ENCODE assay signal across 22 cellular contexts in genomic region chr5:81192351-81192750, GRCh38. TPM values are rescaled to one million over a fixed set of nuclear protein-coding genes. Genes with fewer than 3 reads are reported as not detected.
A peak's percentile ranks its signal among the peaks of the same experiment; 100 is the strongest.
DNase-seq lines count a peak whose midpoint lies in the region; ATAC-seq lines count a peak whose summit lies in the region.
"Had no signal": no experiment of that assay in that cellular context is flagged by ENCODE, and none has a peak within 500 bp of the region (broad histone marks: within the 10 kb centered on the region; RNA-seq: fewer than 3 reads in every experiment).

No MANE protein-coding gene starts in this region.

- H3K27ac Mint-ChIP-seq in activated naive CD8-positive, alpha-beta T cell: peak overlapping the region; percentile 6
- H3K27ac Mint-ChIP-seq in activated naive CD8-positive, alpha-beta T cell treated with anti-CD3 and anti-CD28 coated beads, Interleukin-2, amount 50 U/mL, for 24 hours: no peak overlapping the region
- H3K27ac Mint-ChIP-seq in T-helper 17 cell: peak overlapping the region; percentile 69
- H3K27ac Mint-ChIP-seq: HFFc6 had no signal

- no peaks in the 10 kb centered on the region for H3K27me3 ChIP-seq in MG63

- H3K4me3 Mint-ChIP-seq in activated naive CD8-positive, alpha-beta T cell: no peak overlapping the region
- H3K4me3 Mint-ChIP-seq in activated naive CD8-positive, alpha-beta T cell treated with anti-CD3 and anti-CD28 coated beads, Interleukin-2, amount 50 U/mL, for 24 hours: no peak overlapping the region
- H3K4me3 Mint-ChIP-seq in T-helper 17 cell: no peak overlapping the region
- H3K4me3 Mint-ChIP-seq: HFFc6 had no signal

- H3K4me1 Mint-ChIP-seq in activated naive CD8-positive, alpha-beta T cell (ENCODE audit: low read depth): peaks cover 10% of the 10 kb centered on the region
- H3K4me1 Mint-ChIP-seq in activated naive CD8-positive, alpha-beta T cell treated with anti-CD3 and anti-CD28 coated beads, Interleukin-2, amount 50 U/mL, for 24 hours: peaks cover 10% of the 10 kb centered on the region
- H3K4me1 Mint-ChIP-seq in T-helper 17 cell: peaks cover 15% of the 10 kb centered on the region

- H3K36me3 ChIP-seq in MG63: no peaks in the 10 kb centered on the region

- H3K36me3 Mint-ChIP-seq in activated naive CD8-positive, alpha-beta T cell: no peaks in the 10 kb centered on the region
- H3K36me3 Mint-ChIP-seq in activated naive CD8-positive, alpha-beta T cell treated with anti-CD3 and anti-CD28 coated beads, Interleukin-2, amount 50 U/mL, for 24 hours (ENCODE audit: low read depth): no peaks in the 10 kb centered on the region
- H3K36me3 Mint-ChIP-seq in T-helper 17 cell (ENCODE audit: low read depth): no peaks in the 10 kb centered on the region

- no peak for DNase-seq in activated naive CD8-positive, alpha-beta T cell treated with anti-CD3 and anti-CD28 coated beads, Interleukin-2, amount 50 U/mL, for 24 hours
- DNase-seq in T-helper 17 cell (no peak), iPS-NIHi7 (ENCODE audit: extremely low spot score) (peak; percentile 48), MG63 (no peak), HUDEP-2 (lab: John Stamatoyannopoulos, UW; ENCODE audit: unreplicated experiment in 76 of 76) (no peak)
- DNase-seq: 8988T, C1 segment of cervical spinal cord, COR-L47, DMS53, HFFc6, KBM-7, MM.1S, NCI-H1105, NCI-H187 treated with DMSO at 0.1 percent for 48 hours, NCI-H2171, NCI-H446 treated with DMSO at 0.1 percent for 48 hours, NCI-H82, SHP77 treated with DMSO at 0.1 percent for 48 hours had no signal

- ATAC-seq in activated naive CD8-positive, alpha-beta T cell treated with anti-CD3 and anti-CD28 coated beads, Interleukin-2, amount 50 U/mL, for 24 hours: no peak
- ATAC-seq in T-helper 17 cell (no peak), GM21360 (IDR thresholded peaks at IDR 0.05; ENCODE audit: unreplicated experiment) (no peak), GM21529 (IDR thresholded peaks at IDR 0.05; ENCODE audit: unreplicated experiment) (no peak)
- ATAC-seq: GM12878 had no signal

- no peaks in the 10 kb centered on the region for H3K9me3 ChIP-seq in T-helper 17 cell (ENCODE audit: control insufficient read depth, low read length, poor library complexity, severe bottlenecking)
- no peaks in the 10 kb centered on the region for H3K9me3 ChIP-seq in MG63

- H3K9me3 Mint-ChIP-seq in activated naive CD8-positive, alpha-beta T cell (ENCODE audit: low read depth): no peaks in the 10 kb centered on the region
- no peaks in the 10 kb centered on the region for H3K9me3 Mint-ChIP-seq in activated naive CD8-positive, alpha-beta T cell treated with anti-CD3 and anti-CD28 coated beads, Interleukin-2, amount 50 U/mL, for 24 hours
- H3K9me3 Mint-ChIP-seq: HFFc6 had no signal

- H3K27me3 Mint-ChIP-seq in activated naive CD8-positive, alpha-beta T cell: no peaks in the 10 kb centered on the region
- H3K27me3 Mint-ChIP-seq in activated naive CD8-positive, alpha-beta T cell treated with anti-CD3 and anti-CD28 coated beads, Interleukin-2, amount 50 U/mL, for 24 hours: peaks cover 3% of the 10 kb centered on the region
- no peaks in the 10 kb centered on the region for H3K27me3 Mint-ChIP-seq in T-helper 17 cell

- no peak overlapping the region for H3K4me3 ChIP-seq in MG63
- H3K4me3 ChIP-seq: GM12878 had no signal

RNA-seq across cellular contexts. Expression of gene CKMT2, which starts 40.8 kb away (rescaled TPM):
- not detected for total RNA-seq in T-helper 17 cell
- total RNA-seq in MG63 (2014; rRNA removed; shearing (Covaris generic); ENCODE audit: low replicate concordance): not detected in 2 replicates
- total RNA-seq: GM12878, HFFc6 had no signal
